Comparison of ENCODE assay signal across 25 cellular contexts in the genomic region with DNA sequence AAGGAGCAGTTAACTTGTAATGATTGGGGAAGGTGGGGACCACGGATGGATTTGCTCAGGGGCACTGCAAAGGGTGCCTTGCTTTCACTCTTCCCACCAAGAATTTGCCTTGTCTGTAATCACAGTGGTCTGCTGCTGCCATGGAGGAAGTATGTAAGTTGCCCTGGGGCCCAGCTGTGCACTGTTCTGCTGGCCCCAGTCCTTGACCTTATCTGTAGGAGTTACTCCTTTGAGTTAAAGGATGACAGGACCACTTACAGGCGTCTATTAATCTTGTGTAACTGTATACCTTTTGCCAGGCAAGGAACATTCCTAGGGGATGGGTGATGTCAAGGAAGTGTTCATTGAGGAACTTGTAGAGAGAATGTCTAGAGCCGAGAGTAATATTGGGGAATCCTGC.
"Had no signal": no experiment of that assay in that cellular context is flagged by ENCODE, and none has a peak within 500 bp of the region (broad histone marks: within the 10 kb centered on the region; RNA-seq: fewer than 3 reads in every experiment).

No MANE protein-coding gene starts in this region.

- H3K27me3 ChIP-seq: esophagus squamous epithelium, right atrium auricular region, sigmoid colon, stomach, thyroid gland, upper lobe of left lung, uterus had no signal

- H3K27ac Mint-ChIP-seq: effector memory CD8-positive, alpha-beta T cell; immature natural killer cell; memory B cell; naive thymus-derived CD4-positive, alpha-beta T cell; stimulated activated effector memory CD8-positive, alpha-beta T cell treated with anti-CD3 and anti-CD28 coated beads, Interleukin-12 subunit alpha, Interleukin-12 subunit beta, amount 100 ng/mL, for 72 hours had no signal

- DNase-seq: cortex of kidney; effector memory CD8-positive, alpha-beta T cell; erythroblast; esophagus squamous epithelium; foreskin melanocyte; glutamatergic neuron; hypothalamus; immature natural killer cell; midbrain; naive thymus-derived CD4-positive, alpha-beta T cell; nucleus accumbens; sigmoid colon; stimulated activated CD4-positive, alpha-beta T cell treated with anti-CD3 and anti-CD28 coated beads, Interleukin-2, amount 100 ng/mL, for 24 hours; stimulated activated CD4-positive, alpha-beta T cell treated with anti-CD3 and anti-CD28 coated beads, Interleukin-4, amount 100 ng/mL, for 24 hours; stimulated activated naive CD4-positive, alpha-beta T cell treated with Interleukin-2 at 50 U/mL for 16 hours; stomach; thyroid gland; upper lobe of left lung; uterus had no signal

- H3K4me3 Mint-ChIP-seq: effector memory CD8-positive, alpha-beta T cell; immature natural killer cell; memory B cell; naive thymus-derived CD4-positive, alpha-beta T cell; nephron; stimulated activated effector memory CD8-positive, alpha-beta T cell treated with anti-CD3 and anti-CD28 coated beads, Interleukin-12 subunit alpha, Interleukin-12 subunit beta, amount 100 ng/mL, for 72 hours had no signal

- H3K9me3 ChIP-seq: esophagus squamous epithelium, prostate gland, sigmoid colon, stomach, thyroid gland, upper lobe of left lung, uterus had no signal

- H3K36me3 ChIP-seq: esophagus squamous epithelium, prostate gland, right atrium auricular region, sigmoid colon, stomach, thyroid gland, upper lobe of left lung, uterus had no signal

- H3K9me3 Mint-ChIP-seq: nephron had no signal

- H3K36me3 Mint-ChIP-seq: immature natural killer cell; memory B cell; naive thymus-derived CD4-positive, alpha-beta T cell; stimulated activated effector memory CD8-positive, alpha-beta T cell treated with anti-CD3 and anti-CD28 coated beads, Interleukin-12 subunit alpha, Interleukin-12 subunit beta, amount 100 ng/mL, for 72 hours had no signal

- H3K27me3 Mint-ChIP-seq: effector memory CD8-positive, alpha-beta T cell; memory B cell; naive thymus-derived CD4-positive, alpha-beta T cell had no signal

- H3K4me1 ChIP-seq: esophagus squamous epithelium, prostate gland, right atrium auricular region, sigmoid colon, stomach, thyroid gland, upper lobe of left lung, uterus had no signal

- H3K4me3 ChIP-seq: esophagus squamous epithelium, lung, prostate gland, right atrium auricular region, sigmoid colon, stomach, thyroid gland, upper lobe of left lung, uterus had no signal

- H3K4me1 Mint-ChIP-seq: immature natural killer cell; memory B cell; naive thymus-derived CD4-positive, alpha-beta T cell; stimulated activated effector memory CD8-positive, alpha-beta T cell treated with anti-CD3 and anti-CD28 coated beads, Interleukin-12 subunit alpha, Interleukin-12 subunit beta, amount 100 ng/mL, for 72 hours had no signal
